Comparison of ENCODE assay signal across 25 cellular contexts in the genomic region with DNA sequence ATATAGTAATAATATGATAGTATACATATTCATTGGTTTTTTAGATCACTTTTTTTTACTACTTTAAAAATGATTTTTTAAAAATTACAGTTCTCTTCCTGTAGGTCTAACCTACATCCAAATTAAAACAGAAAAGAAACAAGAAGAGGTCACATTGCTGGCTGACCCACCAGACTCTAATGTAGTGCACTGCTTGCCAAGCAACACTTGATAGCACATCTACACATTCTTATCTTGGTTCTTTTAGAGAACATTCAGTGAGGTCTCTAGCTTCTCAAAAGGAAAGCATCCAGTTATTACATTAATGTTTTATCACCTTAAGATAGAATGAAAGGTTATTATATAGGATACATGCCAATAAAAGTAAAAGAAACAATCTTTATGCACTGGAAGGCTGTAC. TPM values are rescaled to one million over a fixed set of nuclear protein-coding genes. Genes with fewer than 3 reads are reported as not detected.
A peak's percentile ranks its signal among the peaks of the same experiment; 100 is the strongest.
DNase-seq lines count a peak whose midpoint lies in the region; ATAC-seq and TF ChIP-seq lines count a peak whose summit lies in the region.
"Had no signal": no experiment of that assay in that cellular context is flagged by ENCODE, and none has a peak within 500 bp of the region (broad histone marks: within the 10 kb centered on the region; RNA-seq: fewer than 3 reads in every experiment).

No MANE protein-coding gene starts in this region.

- H3K9me2 ChIP-seq in Loucy (replicated peaks; ENCODE audit: low read depth, low read length): no peaks in the 10 kb centered on the region

- no peak overlapping the region for H3K4me3 ChIP-seq in DND-41 (ENCODE audit: low read depth in 1 of 2, low read length in 2 of 2)
- H3K4me3 ChIP-seq in Loucy (ENCODE audit: low read length, poor library complexity, severe bottlenecking): no peak overlapping the region
- H3K4me3 ChIP-seq: A549; BLaER1 treated with 17β-estradiol and CSF1 and Interleukin-3, amounts not matched to agents 10 nM and 100 nM; SJSA1 had no signal

- H3K4me1 ChIP-seq in DND-41 (ENCODE audit: insufficient read depth, low read length) (peaks cover 100% of the 10 kb centered on the region), Loucy (ENCODE audit: insufficient read depth, low read length, poor library complexity, severe bottlenecking) (peaks cover 61% of the 10 kb centered on the region)
- H3K4me1 ChIP-seq: SJSA1 had no signal

- no peaks in the 10 kb centered on the region for H3K9me3 ChIP-seq in DND-41 (ENCODE audit: insufficient read depth, low read length, severe bottlenecking)
- H3K9me3 ChIP-seq in Loucy (ENCODE audit: insufficient read depth, low read depth, low read length): no peaks in the 10 kb centered on the region
- H3K9me3 ChIP-seq: A549; BLaER1 treated with 17β-estradiol and CSF1 and Interleukin-3, amounts not matched to agents 10 nM and 100 nM; SJSA1 had no signal

- peak overlapping the region; percentile 44 for H3K27ac Mint-ChIP-seq in activated T-helper 1 cell treated with anti-CD3 and anti-CD28 coated beads, Interleukin-12 subunit alpha, Interleukin-12 subunit beta, Interleukin-2, Interleukin-4 antibody, amounts not matched to agents 30 ng/mL and 10 ng/mL and 1 ng/mL, durations not matched to agents 14 hours and 24 hours and 36 hours
- H3K27ac Mint-ChIP-seq: CD4-positive, alpha-beta T cell had no signal

- H3K27ac ChIP-seq in DND-41 (ENCODE audit: low read length): peak overlapping the region; percentile 74
- H3K27ac ChIP-seq: A549; BLaER1 treated with 17β-estradiol and CSF1 and Interleukin-3, amounts not matched to agents 10 nM and 100 nM; SJSA1 had no signal

- H4K20me1 ChIP-seq in DND-41 (ENCODE audit: insufficient read depth, low read length) (0 out of 2 replicates have a peak, but pooled peaks cover 2% of the 10 kb centered on the region), Loucy (ENCODE audit: insufficient read depth, low read length, poor library complexity, severe bottlenecking) (no peaks in the 10 kb centered on the region)
- H4K20me1 ChIP-seq: BLaER1 treated with 17β-estradiol and CSF1 and Interleukin-3, amounts not matched to agents 10 nM and 100 nM had no signal

- TF ChIP-seq CTCF in DND-41 (IDR thresholded peaks at IDR 0.05; ENCODE audit: borderline replicate concordance, extremely low read depth, low read length, poor library complexity, severe bottlenecking) (no peak), Loucy (conservative IDR thresholded peaks at IDR 0.05; ENCODE audit: low read length) (no peak)

- H3K79me2 ChIP-seq in DND-41 (ENCODE audit: insufficient read depth, low read length) (peaks cover 99% of the 10 kb centered on the region), Loucy (ENCODE audit: insufficient read depth, low read length) (no peaks in the 10 kb centered on the region)

- ATAC-seq in DND-41 (ENCODE audit: insufficient read depth, low read depth) (no peak), left ventricle myocardium superior (peak; percentile 68), HG02588 (IDR thresholded peaks at IDR 0.05; ENCODE audit: unreplicated experiment) (no peak)
- ATAC-seq: A549, PC-3 had no signal

- no peaks in the 10 kb centered on the region for H3K27me3 ChIP-seq in DND-41 (ENCODE audit: insufficient read depth, low read length, poor library complexity)
- H3K27me3 ChIP-seq in Loucy (ENCODE audit: insufficient read depth, low read length, poor library complexity, severe bottlenecking): no peaks in the 10 kb centered on the region
- H3K27me3 ChIP-seq: BLaER1 treated with 17β-estradiol and CSF1 and Interleukin-3, amounts not matched to agents 10 nM and 100 nM; SJSA1 had no signal

- H3K4me1 Mint-ChIP-seq in activated T-helper 1 cell treated with anti-CD3 and anti-CD28 coated beads, Interleukin-12 subunit alpha, Interleukin-12 subunit beta, Interleukin-2, Interleukin-4 antibody, amounts not matched to agents 30 ng/mL and 10 ng/mL and 1 ng/mL, durations not matched to agents 14 hours and 24 hours and 36 hours (ENCODE audit: low read depth): peaks cover 90% of the 10 kb centered on the region

- H3K36me3 ChIP-seq in DND-41 (ENCODE audit: insufficient read depth, low read length) (peaks cover 11% of the 10 kb centered on the region), Loucy (ENCODE audit: insufficient read depth, low read length) (no peaks in the 10 kb centered on the region)
- H3K36me3 ChIP-seq: BLaER1 treated with 17β-estradiol and CSF1 and Interleukin-3, amounts not matched to agents 10 nM and 100 nM; SJSA1 had no signal

- H3K4me2 ChIP-seq in DND-41 (ENCODE audit: insufficient read depth, low read length) (peak overlapping the region; percentile 41; the same call in 1 of the 2 replicates), Loucy (ENCODE audit: low read depth, low read length, poor library complexity, severe bottlenecking) (peak overlapping the region; percentile 2)
- H3K4me2 ChIP-seq: A549; BLaER1 treated with 17β-estradiol and CSF1 and Interleukin-3, amounts not matched to agents 10 nM and 100 nM had no signal

- peaks cover 4% of the 10 kb centered on the region for H3K9me3 Mint-ChIP-seq in activated T-helper 1 cell treated with anti-CD3 and anti-CD28 coated beads, Interleukin-12 subunit alpha, Interleukin-12 subunit beta, Interleukin-2, Interleukin-4 antibody, amounts not matched to agents 30 ng/mL and 10 ng/mL and 1 ng/mL, durations not matched to agents 14 hours and 24 hours and 36 hours
- H3K9me3 Mint-ChIP-seq: CD4-positive, alpha-beta T cell had no signal

- H3K9ac ChIP-seq in DND-41 (ENCODE audit: low read depth, low read length): peak overlapping the region; percentile 10; the same call in 1 of the 2 replicates
- H3K9ac ChIP-seq in Loucy (ENCODE audit: low read depth, low read length, poor library complexity, severe bottlenecking): peak overlapping the region; percentile 6
- H3K9ac ChIP-seq: BLaER1 treated with 17β-estradiol and CSF1 and Interleukin-3, amounts not matched to agents 10 nM and 100 nM had no signal

- intact Hi-C loops in activated T-helper 1 cell treated with anti-CD3 and anti-CD28 coated beads, Interleukin-12 subunit alpha, Interleukin-12 subunit beta, Interleukin-2, Interleukin-4 antibody, amounts not matched to agents 30 ng/mL and 10 ng/mL and 1 ng/mL, durations not matched to agents 14 hours and 24 hours and 36 hours (cut with micrococcal nuclease): no loop called here
- intact Hi-C loops in left ventricle myocardium superior (cut with micrococcal nuclease): no loop called here

- H2AFZ ChIP-seq in DND-41 (ENCODE audit: low read depth, low read length): no peak overlapping the region
- peak overlapping the region; percentile 30; the same call in 1 of the 2 replicates for H2AFZ ChIP-seq in Loucy (ENCODE audit: low read length)

- DNase-seq in DND-41 (no peak), left ventricle myocardium superior (no peak), NCI-H2081 (lab: John Stamatoyannopoulos, UW) (no peak), DMS 273 treated with DMSO at 0.1 percent for 48 hours (lab: John Stamatoyannopoulos, UW) (no peak)
- DNase-seq in activated T-helper 1 cell treated with anti-CD3 and anti-CD28 coated beads, Interleukin-12 subunit alpha, Interleukin-12 subunit beta, Interleukin-2, Interleukin-4 antibody, amounts not matched to agents 30 ng/mL and 10 ng/mL and 1 ng/mL, durations not matched to agents 14 hours and 24 hours and 36 hours (ENCODE audit: low spot score): no peak
- DNase-seq: AML-193; CD4-positive, alpha-beta T cell; DMS53; HCEC 1CT; IMR-90; KG1; NCI-H1048; NCI-H1417 treated with DMSO at 0.1 percent for 48 hours; NCI-H1694 treated with DMSO at 0.1 percent for 48 hours; NCI-H2081 treated with DMSO at 0.1 percent for 48 hours; NCI-H2171; NCI-H345; NCI-H524; NCI-H748 treated with DMSO at 0.1 percent for 48 hours; PC-3 had no signal

- no peak overlapping the region for H3K4me3 Mint-ChIP-seq in activated T-helper 1 cell treated with anti-CD3 and anti-CD28 coated beads, Interleukin-12 subunit alpha, Interleukin-12 subunit beta, Interleukin-2, Interleukin-4 antibody, amounts not matched to agents 30 ng/mL and 10 ng/mL and 1 ng/mL, durations not matched to agents 14 hours and 24 hours and 36 hours
- H3K4me3 Mint-ChIP-seq: CD4-positive, alpha-beta T cell had no signal

- no peaks in the 10 kb centered on the region for H3F3A ChIP-seq in Loucy (ENCODE audit: low read depth)

- no peaks in the 10 kb centered on the region for H3K27me3 Mint-ChIP-seq in activated T-helper 1 cell treated with anti-CD3 and anti-CD28 coated beads, Interleukin-12 subunit alpha, Interleukin-12 subunit beta, Interleukin-2, Interleukin-4 antibody, amounts not matched to agents 30 ng/mL and 10 ng/mL and 1 ng/mL, durations not matched to agents 14 hours and 24 hours and 36 hours (ENCODE audit: insufficient read depth)
- H3K27me3 Mint-ChIP-seq: CD4-positive, alpha-beta T cell had no signal

- peaks cover 53% of the 10 kb centered on the region for H3K36me3 Mint-ChIP-seq in activated T-helper 1 cell treated with anti-CD3 and anti-CD28 coated beads, Interleukin-12 subunit alpha, Interleukin-12 subunit beta, Interleukin-2, Interleukin-4 antibody, amounts not matched to agents 30 ng/mL and 10 ng/mL and 1 ng/mL, durations not matched to agents 14 hours and 24 hours and 36 hours (ENCODE audit: low read depth)

RNA-seq across cellular contexts. Expression of a gene that starts 35.6 kb away (rescaled TPM):
- 250 and 276 TPM in 2 replicates for total RNA-seq in activated T-helper 1 cell treated with anti-CD3 and anti-CD28 coated beads, Interleukin-12 subunit alpha, Interleukin-12 subunit beta, Interleukin-2, Interleukin-4 antibody, amounts not matched to agents 30 ng/mL and 10 ng/mL and 1 ng/mL, durations not matched to agents 14 hours and 24 hours and 36 hours
- total RNA-seq in left ventricle myocardium superior: 46.3 TPM
